31 cellular contexts compared by ENCODE assay signal in genomic region chr11:15607361-15608036, GRCh38.
"Had no signal": no experiment of that assay in that cellular context is flagged by ENCODE, and none has a peak within 500 bp of the region (broad histone marks: within the 10 kb centered on the region; RNA-seq: fewer than 3 reads in every experiment).

No MANE protein-coding gene starts in this region.

- H3K4me1 Mint-ChIP-seq: activated CD4-positive, alpha-beta T cell treated with anti-CD3 and anti-CD28 coated beads for 36 hours; activated CD8-positive, alpha-beta memory T cell treated with anti-CD3 and anti-CD28 coated beads, Interleukin-2, amount 10 ng/mL, durations not matched to agents 7 days and 5 days; central memory CD8-positive, alpha-beta T cell; natural killer cell; stimulated activated naive B cell treated with anti-CD40 and anti-IgM and Interleukin-4, amounts not matched to agents 10 μg/mL and 1 μg/mL and 100 μg/mL, for 72 hours had no signal

- H3K27me3 Mint-ChIP-seq: activated CD8-positive, alpha-beta memory T cell treated with anti-CD3 and anti-CD28 coated beads, Interleukin-2, amount 10 ng/mL, durations not matched to agents 7 days and 5 days; central memory CD8-positive, alpha-beta T cell; stimulated activated naive B cell treated with anti-CD40 and anti-IgM and Interleukin-4, amounts not matched to agents 10 μg/mL and 1 μg/mL and 100 μg/mL, for 72 hours had no signal

- ATAC-seq: activated CD4-positive, alpha-beta T cell treated with anti-CD3 and anti-CD28 coated beads for 36 hours; activated CD8-positive, alpha-beta memory T cell treated with anti-CD3 and anti-CD28 coated beads, Interleukin-2, amount 10 ng/mL, durations not matched to agents 7 days and 5 days; activated CD8-positive, alpha-beta T cell treated with anti-CD3 and anti-CD28 coated beads, Interleukin-2, amount 10 ng/mL, durations not matched to agents 7 days and 5 days; activated T-cell treated with anti-CD3 and anti-CD28 coated beads, Interleukin-2, amount 50 U/mL, for 72 hours; left lung; lower lobe of right lung; natural killer cell; right cardiac atrium; stimulated activated naive B cell treated with anti-CD40 and anti-IgM and Interleukin-4, amounts not matched to agents 10 μg/mL and 1 μg/mL and 100 μg/mL, for 72 hours; upper lobe of right lung had no signal

- DNase-seq: activated CD4-positive, alpha-beta T cell treated with anti-CD3 and anti-CD28 coated beads for 36 hours; activated CD4-positive, CD25-positive, alpha-beta regulatory T cell; activated CD8-positive, alpha-beta memory T cell treated with anti-CD3 and anti-CD28 coated beads, Interleukin-2, amount 10 ng/mL, durations not matched to agents 7 days and 5 days; activated CD8-positive, alpha-beta T cell treated with anti-CD3 and anti-CD28 coated beads, Interleukin-2, amount 10 ng/mL, durations not matched to agents 7 days and 5 days; activated effector memory CD4-positive, alpha-beta T cell treated with Interleukin-2 at 50 U/mL for 16 hours; activated naive CD4-positive, alpha-beta T cell treated with Interleukin-2 at 50 U/mL for 16 hours; activated T-cell treated with anti-CD3 and anti-CD28 coated beads for 4 hours; activated T-cell treated with anti-CD3 and anti-CD28 coated beads, Interleukin-2, amount 50 U/mL, for 72 hours; anterior cingulate cortex; colonic mucosa; effector CD8-positive, alpha-beta T cell; head of caudate nucleus; hippocampal formation; left lung; lower lobe of right lung; mesenchymal stem cell; natural killer cell; posterior cingulate gyrus; right cardiac atrium; stimulated activated CD4-positive, alpha-beta T cell treated with anti-CD3 and anti-CD28 coated beads, Interleukin-15, amount 100 ng/mL, for 24 hours; stimulated activated CD4-positive, alpha-beta T cell treated with anti-CD3 and anti-CD28 coated beads, Interleukin-2, amount 100 ng/mL, for 24 hours; stimulated activated naive B cell treated with anti-CD40 and anti-IgM and Interleukin-4, amounts not matched to agents 10 μg/mL and 1 μg/mL and 100 μg/mL, for 72 hours; T-helper 2 cell; tibial artery; upper lobe of right lung had no signal

- H3K36me3 ChIP-seq: colonic mucosa, left lung, lower lobe of right lung, suprapubic skin, tibial artery, upper lobe of right lung had no signal

- H3K36me3 Mint-ChIP-seq: activated CD8-positive, alpha-beta memory T cell treated with anti-CD3 and anti-CD28 coated beads, Interleukin-2, amount 10 ng/mL, durations not matched to agents 7 days and 5 days; activated naive CD8-positive, alpha-beta T cell; natural killer cell; stimulated activated naive B cell treated with anti-CD40 and anti-IgM and Interleukin-4, amounts not matched to agents 10 μg/mL and 1 μg/mL and 100 μg/mL, for 72 hours had no signal

- H3K9me3 Mint-ChIP-seq: activated T-cell treated with anti-CD3 and anti-CD28 coated beads, Interleukin-2, amount 50 U/mL, for 72 hours; central memory CD8-positive, alpha-beta T cell had no signal

- FAIRE-seq: bronchial epithelial cell, endometrium, islet of Langerhans had no signal

- H3K27ac ChIP-seq: colonic mucosa, left lung, lower lobe of right lung, suprapubic skin, tibial artery, upper lobe of right lung had no signal

- H3K27ac Mint-ChIP-seq: activated CD4-positive, alpha-beta T cell treated with anti-CD3 and anti-CD28 coated beads for 36 hours; activated CD8-positive, alpha-beta memory T cell treated with anti-CD3 and anti-CD28 coated beads, Interleukin-2, amount 10 ng/mL, durations not matched to agents 7 days and 5 days; activated CD8-positive, alpha-beta T cell treated with anti-CD3 and anti-CD28 coated beads, Interleukin-2, amount 10 ng/mL, durations not matched to agents 7 days and 5 days; activated naive CD8-positive, alpha-beta T cell; activated T-cell treated with anti-CD3 and anti-CD28 coated beads, Interleukin-2, amount 50 U/mL, for 72 hours; natural killer cell; stimulated activated naive B cell treated with anti-CD40 and anti-IgM and Interleukin-4, amounts not matched to agents 10 μg/mL and 1 μg/mL and 100 μg/mL, for 72 hours had no signal

- H3K9me3 ChIP-seq: colonic mucosa, left lung, lower lobe of right lung, suprapubic skin, tibial artery, upper lobe of right lung had no signal

- H3K4me3 ChIP-seq: colonic mucosa, left lung, lower lobe of right lung, suprapubic skin, tibial artery, upper lobe of right lung had no signal

- H3K4me3 Mint-ChIP-seq: activated CD4-positive, alpha-beta T cell treated with anti-CD3 and anti-CD28 coated beads for 36 hours; activated CD8-positive, alpha-beta memory T cell treated with anti-CD3 and anti-CD28 coated beads, Interleukin-2, amount 10 ng/mL, durations not matched to agents 7 days and 5 days; activated CD8-positive, alpha-beta T cell treated with anti-CD3 and anti-CD28 coated beads, Interleukin-2, amount 10 ng/mL, durations not matched to agents 7 days and 5 days; activated naive CD8-positive, alpha-beta T cell; activated T-cell treated with anti-CD3 and anti-CD28 coated beads, Interleukin-2, amount 50 U/mL, for 72 hours; central memory CD8-positive, alpha-beta T cell; natural killer cell; stimulated activated naive B cell treated with anti-CD40 and anti-IgM and Interleukin-4, amounts not matched to agents 10 μg/mL and 1 μg/mL and 100 μg/mL, for 72 hours had no signal

- H3K4me1 ChIP-seq: colonic mucosa, left lung, upper lobe of right lung had no signal
